ENCODE assay signal across 2 cellular contexts in genomic region chr9:71716138-71716909, GRCh38.
TF ChIP-seq lines count a peak whose summit lies in the region.

No MANE protein-coding gene starts in this region.

TF ChIP-seq in GM12878, 131 proteins besides CTCF, POLR2A, EP300 and RAD21:
- TF ChIP-seq ZNF384 (IDR thresholded peaks at IDR 0.05; ENCODE audit: borderline replicate concordance, low read depth, low read length) (peak; percentile 69), RCOR1 (conservative IDR thresholded peaks at IDR 0.05; ENCODE audit: low read depth, low read length) (no peak)

TF ChIP-seq in HepG2, 621 proteins besides CTCF, POLR2A, EP300 and RAD21:
- TF ChIP-seq YY1 (IDR thresholded peaks at IDR 0.05; ENCODE audit: insufficient read depth, insufficient replicate concordance, low read depth, low read length), result no peak
- no peak for TF ChIP-seq ZNF20 (CRISPR knock-in tag; IDR thresholded peaks at IDR 0.05)
- peak; percentile 13; the same call in 1 of the 2 replicates for TF ChIP-seq ARID3A (IDR thresholded peaks at IDR 0.05; ENCODE audit: low read depth, low read length)
- TF ChIP-seq ZNF326 (CRISPR knock-in tag; IDR thresholded peaks at IDR 0.05; ENCODE audit: borderline replicate concordance), result no peak
- TF ChIP-seq ZNF546 (CRISPR knock-in tag; conservative IDR thresholded peaks at IDR 0.05), result no peak
- no peak for TF ChIP-seq HINFP (CRISPR knock-in tag; IDR thresholded peaks at IDR 0.05; ENCODE audit: low read depth)
- no peak for TF ChIP-seq ZNF468 (CRISPR knock-in tag; IDR thresholded peaks at IDR 0.05)
- peak; percentile 51; the same call in 1 of the 2 replicates for TF ChIP-seq CEBPB (IDR thresholded peaks at IDR 0.05; ENCODE audit: borderline replicate concordance, low read depth, low read length)
- peak; percentile 21; the same call in 1 of the 2 replicates for TF ChIP-seq CEBPG (CRISPR knock-in tag; IDR thresholded peaks at IDR 0.05)
- no peak for TF ChIP-seq HBP1 (CRISPR knock-in tag; IDR thresholded peaks at IDR 0.05; ENCODE audit: low read depth)
- no peak for TF ChIP-seq RXRA (CRISPR knock-in tag; IDR thresholded peaks at IDR 0.05)
- TF ChIP-seq ZNF782 (CRISPR knock-in tag; IDR thresholded peaks at IDR 0.05; ENCODE audit: borderline replicate concordance), result no peak
- TF ChIP-seq ZFP36L1 (CRISPR knock-in tag; IDR thresholded peaks at IDR 0.05), result no peak
- no peak for TF ChIP-seq DDIT3 (CRISPR knock-in tag; IDR thresholded peaks at IDR 0.05)
- TF ChIP-seq BATF2 (CRISPR knock-in tag; IDR thresholded peaks at IDR 0.05), result no peak
